18 cellular contexts compared by ENCODE assay signal in genomic region chr17:50134206-50135110, GRCh38. TPM values are rescaled to one million over a fixed set of nuclear protein-coding genes. Genes with fewer than 3 reads are reported as not detected.
A peak's percentile ranks its signal among the peaks of the same experiment; 100 is the strongest.
DNase-seq lines count a peak whose midpoint lies in the region; ATAC-seq, FAIRE-seq and TF ChIP-seq lines count a peak whose summit lies in the region.
"Had no signal": no experiment of that assay in that cellular context is flagged by ENCODE, and none has a peak within 500 bp of the region (broad histone marks: within the 10 kb centered on the region; RNA-seq: fewer than 3 reads in every experiment).

No MANE protein-coding gene starts in this region.

- ATAC-seq in SK-N-SH treated with all-trans-retinoic acid at 6 μM for 48 hours (no peak), psoas muscle (no peak)
- ATAC-seq: WTC11 had no signal

- FAIRE-seq in HTR-8/SVneo (lab: Jason Lieb, UNC): peak; percentile 93
- FAIRE-seq: A204.1 had no signal

- H3K36me3 ChIP-seq in SK-N-SH (replicated peaks in 1 of 2; ENCODE audit: control insufficient read depth in 1 of 2, insufficient read depth in 2 of 2, low read length in 1 of 2) (peaks cover 24 to 44% of the 10 kb centered on the region in 2 experiments), psoas muscle (ENCODE audit: insufficient read depth in 1 of 2, low read depth in 1 of 2) (peaks cover 8 to 52% of the 10 kb centered on the region in 2 donors)

- H4K20me1 ChIP-seq in SK-N-SH (ENCODE audit: insufficient read depth): peaks cover 6% of the 10 kb centered on the region

- no peak for TF ChIP-seq EP300 in SK-N-SH (IDR thresholded peaks at IDR 0.05; ENCODE audit: borderline replicate concordance in 1 of 2, low read depth in 1 of 2, low read length in 1 of 2)

- peaks cover 30% of the 10 kb centered on the region for H3F3A ChIP-seq in SK-N-SH (replicated peaks; ENCODE audit: insufficient read depth)

- H3K4me2 ChIP-seq in SK-N-SH: no peak overlapping the region

- peaks cover 33% of the 10 kb centered on the region for H3K36me3 Mint-ChIP-seq in chondrocyte (ENCODE audit: low read depth)

- H3K9me3 ChIP-seq in SK-N-SH (no peaks in the 10 kb centered on the region), psoas muscle (no peaks in the 10 kb centered on the region)
- H3K9me3 ChIP-seq: HAP-1, Peyer's patch had no signal

- H3K79me2 ChIP-seq in SK-N-SH (ENCODE audit: insufficient read depth): peaks cover 2% of the 10 kb centered on the region; the same call in 1 of the 2 replicates

- H3K27me3 Mint-ChIP-seq in chondrocyte (ENCODE audit: low read depth): no peaks in the 10 kb centered on the region

- DNase-seq in SK-N-SH: no peak
- DNase-seq in HTR-8/SVneo (ENCODE audit: insufficient read length, low spot score): no peak
- no peak for DNase-seq in chondrocyte (ENCODE audit: low spot score)
- no peak for DNase-seq in psoas muscle
- DNase-seq in stimulated activated CD8-positive, alpha-beta memory T cell treated with anti-CD3 and anti-CD28 coated beads, Interleukin-4, amount 100 ng/mL, for 48 hours: no peak
- DNase-seq in NOMO-1 treated with DMSO at 0.1 percent for 48 hours (lab: John Stamatoyannopoulos, UW; ENCODE audit: unreplicated experiment): no peak
- no peak for DNase-seq in NCI-H1694 treated with DMSO at 0.1 percent for 48 hours (lab: John Stamatoyannopoulos, UW)
- DNase-seq: activated effector memory CD4-positive, alpha-beta T cell treated with Interleukin-2 at 50 U/mL for 16 hours; dorsolateral prefrontal cortex; hippocampal formation; NCI-H1417 treated with DMSO at 0.1 percent for 48 hours; NCI-H446; Peyer's patch had no signal

- no peak overlapping the region for H3K4me3 Mint-ChIP-seq in chondrocyte (ENCODE audit: unreplicated experiment)
- H3K4me3 Mint-ChIP-seq: WTC11 had no signal

- intact Hi-C loops in psoas muscle (cut with DNase I): loop anchor here (5.0 kb wide), 2 partner anchors 33 to 43 kb away; partner anchors contain the start of gene SGCA (in 2 of the 2)

- POLR2A ChIA-PET in SK-N-SH (lab: Yijun Ruan, JAX): interaction anchor here (0.7 kb wide), 1 partner anchor 26 kb away, joined by 3 read pairs; no protein-coding TSS in a partner anchor

- H3K4me1 ChIP-seq in SK-N-SH (ENCODE audit: control insufficient read depth in 1 of 2, insufficient read depth in 2 of 2, low read depth in 1 of 2, low read length in 1 of 2) (peaks cover 17 to 20% of the 10 kb centered on the region in 2 experiments; a peak in 3 of 4 replicates), psoas muscle (peaks cover 34% of the 10 kb centered on the region)
- H3K4me1 ChIP-seq: HAP-1 had no signal

- TF ChIP-seq CTCF in SK-N-SH (IDR thresholded peaks at IDR 0.05) (peak; percentile 19; the same call in 1 of the 2 replicates), chondrocyte (IDR thresholded peaks at IDR 0.05) (no peak), psoas muscle (IDR thresholded peaks at IDR 0.05) (no peak)

- H3K9me2 ChIP-seq in SK-N-SH: no peaks in the 10 kb centered on the region

- H3K27me3 ChIP-seq in SK-N-SH (ENCODE audit: insufficient read depth) (no peaks in the 10 kb centered on the region), psoas muscle (ENCODE audit: insufficient read depth in 3 of 3, low read length in 2 of 3) (no peaks in the 10 kb centered on the region)
- H3K27me3 ChIP-seq: dorsolateral prefrontal cortex had no signal

- WGBS in SK-N-SH (ENCODE audit: low lambda C conversion rate): 86% methylated on average over 14 of the region's 16 CpGs
- 54 to 64% (median 59%) methylated on average over 16 of the region's 16 CpGs for WGBS in psoas muscle, 3 donors

- no peak overlapping the region for H3K9ac ChIP-seq in SK-N-SH

- no peak overlapping the region for H3K27ac ChIP-seq in SK-N-SH (ENCODE audit: low read depth in 2 of 2, low read length in 1 of 2)
- peak overlapping the region; percentile 82 for H3K27ac ChIP-seq in psoas muscle

- H3K4me3 ChIP-seq in SK-N-SH (ENCODE audit: low read depth in 2 of 2, low read length in 1 of 2) (no peak overlapping the region), psoas muscle (no peak overlapping the region)
- H3K4me3 ChIP-seq: dorsolateral prefrontal cortex, HAP-1, Peyer's patch had no signal

- CTCF ChIA-PET in SK-N-SH (lab: Yijun Ruan, JAX): interaction anchor here (1.1 to 9.3 kb wide), 7 partner anchors 16 to 41 kb away, joined by 4 to 169 read pairs (median 7); partner anchors contain the start of genes PDK2 and PPP1R9B

- no peak for TF ChIP-seq RAD21 in SK-N-SH (IDR thresholded peaks at IDR 0.05; ENCODE audit: low read length)

- peaks cover 35% of the 10 kb centered on the region for H3K4me1 Mint-ChIP-seq in chondrocyte (ENCODE audit: low read depth)

- H3K27ac Mint-ChIP-seq in chondrocyte (ENCODE audit: unreplicated experiment): peak overlapping the region; percentile 59
- H3K27ac Mint-ChIP-seq: WTC11 had no signal

- H3K9me3 Mint-ChIP-seq in chondrocyte (ENCODE audit: low read depth): no peaks in the 10 kb centered on the region
- H3K9me3 Mint-ChIP-seq: WTC11 had no signal

- no peak overlapping the region for H2AFZ ChIP-seq in SK-N-SH (ENCODE audit: low read depth)

TF ChIP-seq in SK-N-SH, 30 proteins besides CTCF, POLR2A, EP300 and RAD21:
- TF ChIP-seq EZH2phosphoT487 (IDR thresholded peaks at IDR 0.05; ENCODE audit: borderline replicate concordance, low read depth) (no peak), ELF1 (IDR thresholded peaks at IDR 0.05) (no peak), FOXM1 (IDR thresholded peaks at IDR 0.05; ENCODE audit: low read depth) (no peak), JUND (IDR thresholded peaks at IDR 0.05) (no peak), RFX5 (IDR thresholded peaks at IDR 0.05; ENCODE audit: low read length) (no peak)
- TF ChIP-seq, protein P1, sequence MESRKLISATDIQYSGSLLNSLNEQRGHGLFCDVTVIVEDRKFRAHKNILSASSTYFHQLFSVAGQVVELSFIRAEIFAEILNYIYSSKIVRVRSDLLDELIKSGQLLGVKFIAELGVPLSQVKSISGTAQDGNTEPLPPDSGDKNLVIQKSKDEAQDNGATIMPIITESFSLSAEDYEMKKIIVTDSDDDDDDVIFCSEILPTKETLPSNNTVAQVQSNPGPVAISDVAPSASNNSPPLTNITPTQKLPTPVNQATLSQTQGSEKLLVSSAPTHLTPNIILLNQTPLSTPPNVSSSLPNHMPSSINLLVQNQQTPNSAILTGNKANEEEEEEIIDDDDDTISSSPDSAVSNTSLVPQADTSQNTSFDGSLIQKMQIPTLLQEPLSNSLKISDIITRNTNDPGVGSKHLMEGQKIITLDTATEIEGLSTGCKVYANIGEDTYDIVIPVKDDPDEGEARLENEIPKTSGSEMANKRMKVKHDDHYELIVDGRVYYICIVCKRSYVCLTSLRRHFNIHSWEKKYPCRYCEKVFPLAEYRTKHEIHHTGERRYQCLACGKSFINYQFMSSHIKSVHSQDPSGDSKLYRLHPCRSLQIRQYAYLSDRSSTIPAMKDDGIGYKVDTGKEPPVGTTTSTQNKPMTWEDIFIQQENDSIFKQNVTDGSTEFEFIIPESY (IDR thresholded peaks at IDR 0.05; ENCODE audit: borderline replicate concordance, low read depth): no peak

TF ChIP-seq in SK-N-SH treated with all-trans-retinoic acid at 6 μM for 48 hours, 23 proteins besides CTCF, POLR2A, EP300 and RAD21 (continues in another document):
- TF ChIP-seq TOX (CRISPR knock-in tag; IDR thresholded peaks at IDR 0.05; ENCODE audit: borderline replicate concordance) (no peak), RARB (CRISPR knock-in tag; IDR thresholded peaks at IDR 0.05) (no peak), CSDC2 (CRISPR knock-in tag; IDR thresholded peaks at IDR 0.05) (no peak), ZNF565 (CRISPR knock-in tag; conservative IDR thresholded peaks at IDR 0.05; ENCODE audit: low read depth) (no peak), ZNF8 (CRISPR knock-in tag; IDR thresholded peaks at IDR 0.05) (no peak), ZFP30 (CRISPR knock-in tag; IDR thresholded peaks at IDR 0.05) (no peak), ZC3H10 (CRISPR knock-in tag; IDR thresholded peaks at IDR 0.05) (no peak), GLIS3 (CRISPR knock-in tag; IDR thresholded peaks at IDR 0.05) (no peak), ESRRG (CRISPR knock-in tag; IDR thresholded peaks at IDR 0.05) (no peak), BACH2 (CRISPR knock-in tag; IDR thresholded peaks at IDR 0.05; ENCODE audit: borderline replicate concordance) (no peak), TCF4 (CRISPR knock-in tag; IDR thresholded peaks at IDR 0.05; ENCODE audit: borderline replicate concordance) (no peak), ARNTL (CRISPR knock-in tag; IDR thresholded peaks at IDR 0.05; ENCODE audit: borderline replicate concordance, low read depth) (no peak), ISL1 (CRISPR knock-in tag; IDR thresholded peaks at IDR 0.05) (no peak), PPARA (CRISPR knock-in tag; IDR thresholded peaks at IDR 0.05; ENCODE audit: borderline replicate concordance) (no peak)

RNA-seq across cellular contexts. Expression of gene SAMD14, which starts 4.5 kb away (rescaled TPM):
- polyA plus RNA-seq in SK-N-SH (2012; rRNA removed): 2.8 and 3.4 TPM in 2 replicates
- 1.2 and 2.0 TPM in 2 replicates for polyA plus RNA-seq in SK-N-SH (2012; cell fraction: cytosol; rRNA removed)
- 12.4 and 16.5 TPM in 2 replicates for polyA plus RNA-seq in SK-N-SH (2012; cell fraction: nucleus; rRNA removed)
- 26.0 to 29.4 TPM (median 27.6 TPM) in 3 replicates for total RNA-seq in chondrocyte
- 1 to 10 TPM in 3 of 4 donors, under 1 TPM in 1; 0.55 to 2.7 (median 1.3) TPM for total RNA-seq in psoas muscle
- polyA plus RNA-seq in psoas muscle: 1 to 10 TPM in 1 of 3 donors, under 1 TPM in 2; 0.64 to 1.3 (median 0.98) TPM

RNA-seq across cellular contexts. Expression of gene PPP1R9B, which starts 16.0 kb away (rescaled TPM):
- polyA plus RNA-seq in SK-N-SH (2012; rRNA removed) (26.9 and 35.2 TPM in 2 replicates), psoas muscle (10 to 100 TPM in 2 of 3 donors, 1 to 10 TPM in 1; 7.0 to 11.3 (median 11.0) TPM)
- polyA plus RNA-seq in SK-N-SH (2012; cell fraction: cytosol; rRNA removed): 19.8 and 24.9 TPM in 2 replicates
- polyA plus RNA-seq in SK-N-SH (2012; cell fraction: nucleus; rRNA removed): 65.0 and 65.1 TPM in 2 replicates
- total RNA-seq in chondrocyte (75.4 to 84.2 TPM (median 79.3 TPM) in 3 replicates), psoas muscle (10 to 100 TPM; 15.1 to 26.5 (median 18.4) TPM)

RNA-seq across cellular contexts. Expression of gene SGCA, which starts 31.3 kb away (rescaled TPM):
- 0.29 TPM in 1 of 2 replicates, not detected in the other for polyA plus RNA-seq in SK-N-SH (2012; rRNA removed)
- polyA plus RNA-seq in SK-N-SH (2012; cell fraction: cytosol; rRNA removed): 0.04 and 0.07 TPM in 2 replicates
- 0.11 and 0.15 TPM in 2 replicates for polyA plus RNA-seq in SK-N-SH (2012; cell fraction: nucleus; rRNA removed)
- 0.85 to 5.5 TPM (median 1.3 TPM) in 3 replicates for total RNA-seq in chondrocyte
- total RNA-seq in psoas muscle: 100 to 1,000 TPM; 245 to 291 (median 266) TPM
- 100 to 1,000 TPM; 120 to 254 (median 151) TPM for polyA plus RNA-seq in psoas muscle
- total RNA-seq: activated CD8-positive, alpha-beta memory T cell treated with anti-CD3 and anti-CD28 coated beads for 36 hours had no signal

RNA-seq across cellular contexts. Expression of gene PDK2, which starts 39.3 kb away (rescaled TPM):
- polyA plus RNA-seq in SK-N-SH (2012; rRNA removed) (96.1 and 124 TPM in 2 replicates), psoas muscle (10 to 100 TPM; 50.3 to 99.4 (median 55.2) TPM)
- polyA plus RNA-seq in SK-N-SH (2012; cell fraction: cytosol; rRNA removed): 41.5 and 62.1 TPM in 2 replicates
- polyA plus RNA-seq in SK-N-SH (2012; cell fraction: nucleus; rRNA removed): 123 and 147 TPM in 2 replicates
- total RNA-seq in chondrocyte (28.9 to 38.0 TPM (median 31.1 TPM) in 3 replicates), psoas muscle (100 to 1,000 TPM in 2 of 4 donors, 10 to 100 TPM in 2; 79.3 to 213 (median 110) TPM)

Comparison
In these comparisons a context has a peak if more than half of its experiments do, and no peak if none do; other contexts are left out.
1. RNA of gene SGCA, which starts 31.3 kb away (total RNA-seq): 245 to 291 TPM in psoas muscle; 0.85 to 5.5 TPM in chondrocyte; every median in the first group is over 10 times any median in the second.